In genomic region chr10:112949128-112949823, GRCh38 we compare ENCODE assay signal across 8 cellular contexts. TPM values are rescaled to one million over a fixed set of nuclear protein-coding genes. Genes with fewer than 3 reads are reported as not detected.
A peak's percentile ranks its signal among the peaks of the same experiment; 100 is the strongest.
DNase-seq lines count a peak whose midpoint lies in the region; ATAC-seq and TF ChIP-seq lines count a peak whose summit lies in the region.

No MANE protein-coding gene starts in this region.

- peaks cover 12% of the 10 kb centered on the region for H3K4me1 Mint-ChIP-seq in activated naive CD8-positive, alpha-beta T cell treated with anti-CD3 and anti-CD28 coated beads, Interleukin-2, amount 10 ng/mL, durations not matched to agents 7 days and 5 days

- H3K27me3 ChIP-seq in thoracic aorta (replicated peaks; ENCODE audit: insufficient read depth) = no peaks in the 10 kb centered on the region

- peak overlapping the region; percentile 88 for H3K4me3 ChIP-seq in thoracic aorta

- H3K27me3 Mint-ChIP-seq in activated naive CD8-positive, alpha-beta T cell treated with anti-CD3 and anti-CD28 coated beads, Interleukin-2, amount 10 ng/mL, durations not matched to agents 7 days and 5 days = peaks cover 65% of the 10 kb centered on the region

- H3K9me3 Mint-ChIP-seq in activated naive CD8-positive, alpha-beta T cell treated with anti-CD3 and anti-CD28 coated beads, Interleukin-2, amount 10 ng/mL, durations not matched to agents 7 days and 5 days = no peaks in the 10 kb centered on the region

- DNase-seq in NOMO-1 treated with DMSO at 0.1 percent for 48 hours (lab: John Stamatoyannopoulos, UW; ENCODE audit: unreplicated experiment) = peak; percentile 29
- no peak for DNase-seq in NOMO-1 treated with dmso at 0.1 percent for 144 hours (lab: John Stamatoyannopoulos, UW; ENCODE audit: unreplicated experiment)
- no peak for DNase-seq in activated naive CD8-positive, alpha-beta T cell treated with anti-CD3 and anti-CD28 coated beads, Interleukin-2, amount 10 ng/mL, durations not matched to agents 7 days and 5 days
- DNase-seq in kidney tubule cell (ENCODE audit: low spot score) = peak; percentile 66
- DNase-seq in thoracic aorta (ENCODE audit: low spot score) = no peak
- DNase-seq in NCI-H2081 (lab: John Stamatoyannopoulos, UW) = no peak

- POLR2A ChIA-PET in activated naive CD8-positive, alpha-beta T cell treated with anti-CD3 and anti-CD28 coated beads, Interleukin-2, amount 10 ng/mL, durations not matched to agents 7 days and 5 days (lab: Charles Lee) = no interaction called here

- peak overlapping the region; percentile 92 for H3K4me3 Mint-ChIP-seq in activated naive CD8-positive, alpha-beta T cell treated with anti-CD3 and anti-CD28 coated beads, Interleukin-2, amount 10 ng/mL, durations not matched to agents 7 days and 5 days

- TF ChIP-seq CTCF in thoracic aorta (IDR thresholded peaks at IDR 0.05) = no peak

- H3K36me3 ChIP-seq in thoracic aorta = no peaks in the 10 kb centered on the region

- no peaks in the 10 kb centered on the region for H3K9me3 ChIP-seq in thoracic aorta

- H3K36me3 Mint-ChIP-seq in activated naive CD8-positive, alpha-beta T cell treated with anti-CD3 and anti-CD28 coated beads, Interleukin-2, amount 10 ng/mL, durations not matched to agents 7 days and 5 days = no peaks in the 10 kb centered on the region

- H3K27ac Mint-ChIP-seq in activated naive CD8-positive, alpha-beta T cell treated with anti-CD3 and anti-CD28 coated beads, Interleukin-2, amount 10 ng/mL, durations not matched to agents 7 days and 5 days = no peak overlapping the region

- peaks cover 21 to 41% of the 10 kb centered on the region in 2 donors for H3K4me1 ChIP-seq in thoracic aorta (ENCODE audit: control insufficient read depth in 1 of 2, low read depth in 2 of 2)

- ATAC-seq in activated naive CD8-positive, alpha-beta T cell treated with anti-CD3 and anti-CD28 coated beads, Interleukin-2, amount 10 ng/mL, durations not matched to agents 7 days and 5 days (ENCODE audit: low read depth) = no peak
- no peak for ATAC-seq in thoracic aorta (ENCODE audit: insufficient number of reproducible peaks, low FRiP score, low read depth)
- no peak for ATAC-seq in GM18909 (IDR thresholded peaks at IDR 0.05; ENCODE audit: poor library complexity, unreplicated experiment)
- ATAC-seq in HG02588 (IDR thresholded peaks at IDR 0.05; ENCODE audit: unreplicated experiment) = no peak

- peak overlapping the region; percentile 64 to 88 for H3K27ac ChIP-seq in thoracic aorta

RNA-seq across cellular contexts. Expression of gene TCF7L2, which starts 0.8 kb away (rescaled TPM):
- 1 to 10 TPM; 1.9 to 2.2 TPM for total RNA-seq in activated naive CD8-positive, alpha-beta T cell treated with anti-CD3 and anti-CD28 coated beads, Interleukin-2, amount 10 ng/mL, durations not matched to agents 7 days and 5 days
- total RNA-seq in thoracic aorta = 10 to 100 TPM; 21.4 to 50.5 TPM

Comparison
In these comparisons a context has a peak if more than half of its experiments do, and no peak if none do; other contexts are left out.
1. DNase-seq: peak in NOMO-1 treated with DMSO at 0.1 percent for 48 hours (single experiment) and kidney tubule cell (single experiment); none in NOMO-1 treated with dmso at 0.1 percent for 144 hours (single experiment), activated naive CD8-positive, alpha-beta T cell treated with anti-CD3 and anti-CD28 coated beads, Interleukin-2, amount 10 ng/mL, durations not matched to agents 7 days and 5 days (single experiment), thoracic aorta (single experiment) and NCI-H2081 (0 of 2).
2. RNA of gene TCF7L2, which starts 0.8 kb away (total RNA-seq): 21.4 to 50.5 TPM in thoracic aorta; 1.9 to 2.2 TPM in activated naive CD8-positive, alpha-beta T cell treated with anti-CD3 and anti-CD28 coated beads, Interleukin-2, amount 10 ng/mL, durations not matched to agents 7 days and 5 days; every median in the first group is over 4 times any median in the second.